Comparison of ENCODE assay signal across 1 cellular context in the genomic region with DNA sequence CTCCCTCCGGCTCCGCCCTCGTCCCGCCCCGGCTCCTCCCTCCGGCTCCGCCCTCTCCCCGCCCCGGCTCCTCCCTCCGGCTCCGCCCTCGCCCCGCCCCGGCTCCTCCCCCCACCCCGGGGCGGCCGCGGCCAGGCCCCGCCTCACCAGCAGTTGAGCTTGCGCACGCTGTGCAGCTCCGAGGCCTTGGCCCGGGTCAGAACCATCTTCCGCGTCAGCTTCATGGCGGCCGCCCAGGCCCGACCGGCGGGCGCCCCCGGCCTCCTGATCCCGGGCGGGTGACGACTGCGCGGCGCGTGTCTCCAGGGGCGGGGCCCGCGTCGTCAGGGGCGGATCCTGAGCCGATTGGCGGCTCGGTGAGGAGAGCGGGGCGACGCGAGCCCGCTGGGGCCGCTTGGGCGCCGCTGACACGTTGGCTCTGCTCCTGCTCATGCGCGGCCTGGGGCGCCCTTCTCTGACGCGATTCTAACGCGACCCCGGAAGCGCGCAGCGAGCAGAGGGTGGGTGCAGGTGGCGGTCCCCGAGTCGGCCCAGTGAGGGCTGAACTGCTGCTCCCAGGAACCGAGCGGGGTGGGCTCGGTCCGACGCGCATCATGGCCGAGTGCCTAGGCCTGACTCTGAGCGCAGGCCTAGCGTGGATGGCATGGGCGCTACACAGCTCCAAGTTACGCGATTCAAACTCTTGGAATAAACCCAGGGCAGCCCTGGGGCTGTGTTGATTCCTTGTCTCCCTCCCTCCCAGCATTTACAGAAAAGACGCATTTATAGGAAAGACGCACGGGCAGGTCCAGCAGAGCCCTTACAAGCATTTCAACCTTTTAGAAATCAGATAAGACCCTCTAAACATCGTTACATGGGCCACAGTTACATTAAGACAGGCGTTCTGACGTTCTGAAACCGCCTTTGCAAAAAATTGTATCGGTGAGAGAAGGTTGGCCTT.
TF ChIP-seq lines count a peak whose summit lies in the region.

CFAP410 (minus strand) TSS at position 420 of the 940 bp plus-strand sequence; CDS start at position 224, 196 bp downstream.

TF ChIP-seq in SK-N-SH, 30 proteins besides CTCF, POLR2A, EP300 and RAD21 (continued from another document):
- TF ChIP-seq, protein P1, sequence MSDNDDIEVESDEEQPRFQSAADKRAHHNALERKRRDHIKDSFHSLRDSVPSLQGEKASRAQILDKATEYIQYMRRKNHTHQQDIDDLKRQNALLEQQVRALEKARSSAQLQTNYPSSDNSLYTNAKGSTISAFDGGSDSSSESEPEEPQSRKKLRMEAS (IDR thresholded peaks at IDR 0.05; ENCODE audit: low read depth) = peak; percentile 63; the same call in 1 of the 2 replicates
- TF ChIP-seq GATA2 (CRISPR knock-in tag; IDR thresholded peaks at IDR 0.05) (no peak), USF2 (IDR thresholded peaks at IDR 0.05; ENCODE audit: borderline replicate concordance, low read depth, low read length) (no peak), RFX5 (IDR thresholded peaks at IDR 0.05; ENCODE audit: low read length) (no peak), NRF1 (IDR thresholded peaks at IDR 0.05; ENCODE audit: low read depth, low read length) (peak; percentile 86), CHD2 (IDR thresholded peaks at IDR 0.05; ENCODE audit: low read length, partially characterized antibody) (peak; percentile 70), SMC3 (IDR thresholded peaks at IDR 0.05; ENCODE audit: low read depth, low read length) (no peak), NFIC (IDR thresholded peaks at IDR 0.05; ENCODE audit: borderline replicate concordance) (no peak), TAF1 (IDR thresholded peaks at IDR 0.05; ENCODE audit: borderline replicate concordance, low read depth, low read length) (peak; percentile 67), FOXM1 (IDR thresholded peaks at IDR 0.05; ENCODE audit: low read depth) (no peak), MEF2A (IDR thresholded peaks at IDR 0.05; ENCODE audit: borderline replicate concordance, low read depth) (no peak), SIN3A (IDR thresholded peaks at IDR 0.05; ENCODE audit: borderline replicate concordance, low read depth, low read length) (no peak), FOXJ3 (CRISPR knock-in tag; IDR thresholded peaks at IDR 0.05) (no peak), MXI1 (IDR thresholded peaks at IDR 0.05; ENCODE audit: low read depth, low read length) (peak; percentile 87), JUND (IDR thresholded peaks at IDR 0.05) (no peak), RXRA (IDR thresholded peaks at IDR 0.05; ENCODE audit: borderline replicate concordance, low read depth) (no peak), EZH2phosphoT487 (IDR thresholded peaks at IDR 0.05; ENCODE audit: borderline replicate concordance, low read depth) (no peak), ELF1 (IDR thresholded peaks at IDR 0.05) (peak; percentile 100)
- TF ChIP-seq, protein P2, sequence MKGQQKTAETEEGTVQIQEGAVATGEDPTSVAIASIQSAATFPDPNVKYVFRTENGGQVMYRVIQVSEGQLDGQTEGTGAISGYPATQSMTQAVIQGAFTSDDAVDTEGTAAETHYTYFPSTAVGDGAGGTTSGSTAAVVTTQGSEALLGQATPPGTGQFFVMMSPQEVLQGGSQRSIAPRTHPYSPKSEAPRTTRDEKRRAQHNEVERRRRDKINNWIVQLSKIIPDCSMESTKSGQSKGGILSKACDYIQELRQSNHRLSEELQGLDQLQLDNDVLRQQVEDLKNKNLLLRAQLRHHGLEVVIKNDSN (IDR thresholded peaks at IDR 0.05; ENCODE audit: borderline replicate concordance, low read depth) = no peak
